1 cellular context compared by ENCODE assay signal in the genomic region with DNA sequence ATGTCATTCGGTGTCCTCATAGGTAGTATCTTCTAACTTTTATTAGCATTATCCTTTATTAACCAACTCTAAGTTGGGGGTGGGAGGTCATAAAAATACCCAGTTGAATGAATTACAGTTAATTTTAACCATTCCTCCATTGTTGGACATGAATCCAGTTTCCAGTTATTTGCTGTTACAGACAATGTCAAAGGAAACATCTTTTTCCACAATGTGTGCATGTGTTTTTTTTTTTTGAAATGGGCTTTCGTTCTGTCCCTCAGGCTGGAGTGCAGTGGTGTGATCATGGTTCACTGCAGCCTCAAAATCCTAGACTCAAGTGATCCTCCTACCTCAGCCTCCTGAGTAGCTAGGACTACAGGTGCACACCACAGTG.
TF ChIP-seq lines count a peak whose summit lies in the region.

No MANE protein-coding gene starts in this region.

TF ChIP-seq in A549, 52 proteins besides CTCF, POLR2A, EP300 and RAD21:
- TF ChIP-seq NPAS2 (CRISPR knock-in tag; IDR thresholded peaks at IDR 0.05; ENCODE audit: borderline replicate concordance) = no peak
- no peak for TF ChIP-seq NR3C1 (IDR thresholded peaks at IDR 0.05)
- no peak for TF ChIP-seq MAX (IDR thresholded peaks at IDR 0.05)
- TF ChIP-seq FOXS1 (CRISPR knock-in tag; IDR thresholded peaks at IDR 0.05) = no peak
- TF ChIP-seq, protein P1, sequence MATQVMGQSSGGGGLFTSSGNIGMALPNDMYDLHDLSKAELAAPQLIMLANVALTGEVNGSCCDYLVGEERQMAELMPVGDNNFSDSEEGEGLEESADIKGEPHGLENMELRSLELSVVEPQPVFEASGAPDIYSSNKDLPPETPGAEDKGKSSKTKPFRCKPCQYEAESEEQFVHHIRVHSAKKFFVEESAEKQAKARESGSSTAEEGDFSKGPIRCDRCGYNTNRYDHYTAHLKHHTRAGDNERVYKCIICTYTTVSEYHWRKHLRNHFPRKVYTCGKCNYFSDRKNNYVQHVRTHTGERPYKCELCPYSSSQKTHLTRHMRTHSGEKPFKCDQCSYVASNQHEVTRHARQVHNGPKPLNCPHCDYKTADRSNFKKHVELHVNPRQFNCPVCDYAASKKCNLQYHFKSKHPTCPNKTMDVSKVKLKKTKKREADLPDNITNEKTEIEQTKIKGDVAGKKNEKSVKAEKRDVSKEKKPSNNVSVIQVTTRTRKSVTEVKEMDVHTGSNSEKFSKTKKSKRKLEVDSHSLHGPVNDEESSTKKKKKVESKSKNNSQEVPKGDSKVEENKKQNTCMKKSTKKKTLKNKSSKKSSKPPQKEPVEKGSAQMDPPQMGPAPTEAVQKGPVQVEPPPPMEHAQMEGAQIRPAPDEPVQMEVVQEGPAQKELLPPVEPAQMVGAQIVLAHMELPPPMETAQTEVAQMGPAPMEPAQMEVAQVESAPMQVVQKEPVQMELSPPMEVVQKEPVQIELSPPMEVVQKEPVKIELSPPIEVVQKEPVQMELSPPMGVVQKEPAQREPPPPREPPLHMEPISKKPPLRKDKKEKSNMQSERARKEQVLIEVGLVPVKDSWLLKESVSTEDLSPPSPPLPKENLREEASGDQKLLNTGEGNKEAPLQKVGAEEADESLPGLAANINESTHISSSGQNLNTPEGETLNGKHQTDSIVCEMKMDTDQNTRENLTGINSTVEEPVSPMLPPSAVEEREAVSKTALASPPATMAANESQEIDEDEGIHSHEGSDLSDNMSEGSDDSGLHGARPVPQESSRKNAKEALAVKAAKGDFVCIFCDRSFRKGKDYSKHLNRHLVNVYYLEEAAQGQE (IDR thresholded peaks at IDR 0.05) = no peak
- TF ChIP-seq ZNF302 (CRISPR knock-in tag; IDR thresholded peaks at IDR 0.05) = no peak
- TF ChIP-seq, protein P2, sequence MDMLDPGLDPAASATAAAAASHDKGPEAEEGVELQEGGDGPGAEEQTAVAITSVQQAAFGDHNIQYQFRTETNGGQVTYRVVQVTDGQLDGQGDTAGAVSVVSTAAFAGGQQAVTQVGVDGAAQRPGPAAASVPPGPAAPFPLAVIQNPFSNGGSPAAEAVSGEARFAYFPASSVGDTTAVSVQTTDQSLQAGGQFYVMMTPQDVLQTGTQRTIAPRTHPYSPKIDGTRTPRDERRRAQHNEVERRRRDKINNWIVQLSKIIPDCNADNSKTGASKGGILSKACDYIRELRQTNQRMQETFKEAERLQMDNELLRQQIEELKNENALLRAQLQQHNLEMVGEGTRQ (IDR thresholded peaks at IDR 0.05) = no peak
- TF ChIP-seq ELK1 (IDR thresholded peaks at IDR 0.05; ENCODE audit: low read depth, low read length) = no peak
- TF ChIP-seq CBX8 (IDR thresholded peaks at IDR 0.05) = no peak
- no peak for TF ChIP-seq CHD2 (IDR thresholded peaks at IDR 0.05; ENCODE audit: low read length, partially characterized antibody)
- no peak for TF ChIP-seq PHF8 (IDR thresholded peaks at IDR 0.05; ENCODE audit: borderline replicate concordance, low read depth)
- TF ChIP-seq HES2 (IDR thresholded peaks at IDR 0.05) = no peak
- no peak for TF ChIP-seq RNF2 (IDR thresholded peaks at IDR 0.05; ENCODE audit: borderline replicate concordance, low read depth)
- TF ChIP-seq SMC3 (IDR thresholded peaks at IDR 0.05) = no peak
- TF ChIP-seq SREBF2 (IDR thresholded peaks at IDR 0.05) = no peak
- TF ChIP-seq, protein P3, sequence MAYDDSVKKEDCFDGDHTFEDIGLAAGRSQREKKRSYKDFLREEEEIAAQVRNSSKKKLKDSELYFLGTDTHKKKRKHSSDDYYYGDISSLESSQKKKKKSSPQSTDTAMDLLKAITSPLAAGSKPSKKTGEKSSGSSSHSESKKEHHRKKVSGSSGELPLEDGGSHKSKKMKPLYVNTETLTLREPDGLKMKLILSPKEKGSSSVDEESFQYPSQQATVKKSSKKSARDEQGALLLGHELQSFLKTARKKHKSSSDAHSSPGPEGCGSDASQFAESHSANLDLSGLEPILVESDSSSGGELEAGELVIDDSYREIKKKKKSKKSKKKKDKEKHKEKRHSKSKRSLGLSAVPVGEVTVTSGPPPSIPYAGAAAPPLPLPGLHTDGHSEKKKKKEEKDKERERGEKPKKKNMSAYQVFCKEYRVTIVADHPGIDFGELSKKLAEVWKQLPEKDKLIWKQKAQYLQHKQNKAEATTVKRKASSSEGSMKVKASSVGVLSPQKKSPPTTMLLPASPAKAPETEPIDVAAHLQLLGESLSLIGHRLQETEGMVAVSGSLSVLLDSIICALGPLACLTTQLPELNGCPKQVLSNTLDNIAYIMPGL (CRISPR knock-in tag; IDR thresholded peaks at IDR 0.05; ENCODE audit: borderline replicate concordance) = no peak
